In the genomic region with DNA sequence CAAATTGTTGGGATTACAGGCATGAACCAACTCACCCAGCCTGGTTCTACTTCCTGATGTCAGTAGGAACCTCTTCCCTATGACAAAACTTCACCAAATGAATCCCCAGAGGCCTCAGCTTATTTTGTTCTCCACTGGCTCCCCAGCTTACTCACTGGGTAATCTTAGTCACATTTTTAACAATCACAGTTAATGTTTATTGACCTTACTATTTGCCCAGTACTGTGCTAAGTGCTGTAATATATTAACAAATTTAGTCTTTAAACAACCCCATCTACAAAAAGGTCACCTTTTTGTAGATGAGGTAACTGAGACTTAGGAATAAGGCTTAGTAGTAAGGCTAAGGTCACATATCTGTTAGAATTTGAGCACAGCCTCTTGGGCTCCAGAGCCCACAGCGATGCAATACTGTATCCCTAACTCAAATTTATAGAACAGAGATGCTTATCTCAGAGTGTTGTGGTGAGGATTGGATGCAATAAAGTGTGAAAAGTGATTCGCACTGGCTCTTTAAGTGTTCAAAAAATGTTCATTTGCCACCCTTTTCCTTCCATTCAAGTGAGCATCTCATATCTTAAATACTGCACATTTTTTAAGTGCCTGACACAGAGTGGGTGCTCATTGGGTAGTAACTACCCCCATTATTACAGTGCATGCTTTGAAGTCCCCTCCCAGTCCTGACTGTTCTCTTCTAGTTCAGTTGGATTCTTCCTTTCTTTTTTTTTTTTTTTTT, we compare ENCODE assay signal across 13 cellular contexts.
DNase-seq lines count a peak whose midpoint lies in the region; ATAC-seq and TF ChIP-seq lines count a peak whose summit lies in the region.
"Had no signal": no experiment of that assay in that cellular context is flagged by ENCODE, and none has a peak within 500 bp of the region (broad histone marks: within the 10 kb centered on the region; RNA-seq: fewer than 3 reads in every experiment).

No MANE protein-coding gene starts in this region.

- H3K27ac Mint-ChIP-seq in Calu3 (ENCODE audit: unreplicated experiment), result peak overlapping the region; percentile 53
- H3K27ac Mint-ChIP-seq in activated T-helper 1 cell treated with anti-CD3 and anti-CD28 coated beads, Interleukin-12 subunit alpha, Interleukin-12 subunit beta, Interleukin-2, Interleukin-4 antibody, amounts not matched to agents 30 ng/mL and 10 ng/mL and 1 ng/mL, durations not matched to agents 14 hours and 24 hours and 36 hours, result no peak overlapping the region
- H3K27ac Mint-ChIP-seq in mesothelial cell of epicardium, result no peak overlapping the region
- H3K27ac Mint-ChIP-seq: CD4-positive, alpha-beta T cell; immature natural killer cell had no signal

- H3K27me3 Mint-ChIP-seq in Calu3 (ENCODE audit: unreplicated experiment) (no peaks in the 10 kb centered on the region), mesothelial cell of epicardium (ENCODE audit: low read depth) (no peaks in the 10 kb centered on the region)
- peaks cover 2% of the 10 kb centered on the region for H3K27me3 Mint-ChIP-seq in activated T-helper 1 cell treated with anti-CD3 and anti-CD28 coated beads, Interleukin-12 subunit alpha, Interleukin-12 subunit beta, Interleukin-2, Interleukin-4 antibody, amounts not matched to agents 30 ng/mL and 10 ng/mL and 1 ng/mL, durations not matched to agents 14 hours and 24 hours and 36 hours (ENCODE audit: insufficient read depth)
- H3K27me3 Mint-ChIP-seq: CD4-positive, alpha-beta T cell had no signal

- 86% methylated on average over 2 of the region's 2 CpGs for WGBS in liver

- no peak overlapping the region for H3K4me3 Mint-ChIP-seq in Calu3 (ENCODE audit: low read depth, unreplicated experiment)
- no peak overlapping the region for H3K4me3 Mint-ChIP-seq in activated T-helper 1 cell treated with anti-CD3 and anti-CD28 coated beads, Interleukin-12 subunit alpha, Interleukin-12 subunit beta, Interleukin-2, Interleukin-4 antibody, amounts not matched to agents 30 ng/mL and 10 ng/mL and 1 ng/mL, durations not matched to agents 14 hours and 24 hours and 36 hours
- no peak overlapping the region for H3K4me3 Mint-ChIP-seq in mesothelial cell of epicardium
- H3K4me3 Mint-ChIP-seq: CD4-positive, alpha-beta T cell; central memory CD8-positive, alpha-beta T cell; immature natural killer cell had no signal

- no peaks in the 10 kb centered on the region for H3K4me1 ChIP-seq in liver (ENCODE audit: control insufficient read depth in 4 of 4, insufficient read depth in 4 of 4, low read length in 3 of 4)

- TF ChIP-seq CTCF in Calu3 (IDR thresholded peaks at IDR 0.05; ENCODE audit: unreplicated experiment), result no peak
- TF ChIP-seq CTCF in choroid plexus epithelial cell (conservative IDR thresholded peaks at IDR 0.05; ENCODE audit: low read depth, low read length), result no peak
- no peak for TF ChIP-seq CTCF in liver (IDR thresholded peaks at IDR 0.05; ENCODE audit: low read depth, low read length, missing input control)
- no peak for TF ChIP-seq CTCF in mesothelial cell of epicardium (IDR thresholded peaks at IDR 0.05; ENCODE audit: unreplicated experiment)

- no peak overlapping the region for H3K9ac ChIP-seq in liver (ENCODE audit: low read depth in 1 of 2, low read length in 2 of 2)

- no peaks in the 10 kb centered on the region for H3K36me3 Mint-ChIP-seq in Calu3 (ENCODE audit: insufficient read depth, unreplicated experiment)
- H3K36me3 Mint-ChIP-seq in activated T-helper 1 cell treated with anti-CD3 and anti-CD28 coated beads, Interleukin-12 subunit alpha, Interleukin-12 subunit beta, Interleukin-2, Interleukin-4 antibody, amounts not matched to agents 30 ng/mL and 10 ng/mL and 1 ng/mL, durations not matched to agents 14 hours and 24 hours and 36 hours (ENCODE audit: low read depth), result no peaks in the 10 kb centered on the region
- no peaks in the 10 kb centered on the region for H3K36me3 Mint-ChIP-seq in mesothelial cell of epicardium
- H3K36me3 Mint-ChIP-seq: immature natural killer cell had no signal

- H3K9me3 Mint-ChIP-seq in Calu3 (ENCODE audit: low read depth, unreplicated experiment), result no peaks in the 10 kb centered on the region
- H3K9me3 Mint-ChIP-seq in activated T-helper 1 cell treated with anti-CD3 and anti-CD28 coated beads, Interleukin-12 subunit alpha, Interleukin-12 subunit beta, Interleukin-2, Interleukin-4 antibody, amounts not matched to agents 30 ng/mL and 10 ng/mL and 1 ng/mL, durations not matched to agents 14 hours and 24 hours and 36 hours, result no peaks in the 10 kb centered on the region
- no peaks in the 10 kb centered on the region for H3K9me3 Mint-ChIP-seq in mesothelial cell of epicardium
- H3K9me3 Mint-ChIP-seq: CD4-positive, alpha-beta T cell; central memory CD8-positive, alpha-beta T cell; immature natural killer cell had no signal

- TF ChIP-seq RAD21 in liver (IDR thresholded peaks at IDR 0.05), result no peak

- H3K4me3 ChIP-seq in choroid plexus epithelial cell (ENCODE audit: low read depth, low read length) (no peak overlapping the region), liver (ENCODE audit: low read depth in 1 of 3, low read length in 3 of 3) (no peak overlapping the region)
- H3K4me3 ChIP-seq: esophagus muscularis mucosa had no signal

- CTCF ChIA-PET in Calu3 (lab: Charles Lee), result interaction anchor here (0.6 to 0.7 kb wide), 2 partner anchors 108 to 369 kb away, joined by 5 to 7 read pairs; no protein-coding TSS in a partner anchor

- no peak for ATAC-seq in HG02610 (IDR thresholded peaks at IDR 0.05; ENCODE audit: unreplicated experiment)

- intact Hi-C loops in Calu3 (cut with micrococcal nuclease; ENCODE audit: unreplicated experiment), result loop anchor here (5.0 kb wide), 2 partner anchors 418 to 452 kb away; no protein-coding TSS in a partner anchor
- intact Hi-C loops in activated T-helper 1 cell treated with anti-CD3 and anti-CD28 coated beads, Interleukin-12 subunit alpha, Interleukin-12 subunit beta, Interleukin-2, Interleukin-4 antibody, amounts not matched to agents 30 ng/mL and 10 ng/mL and 1 ng/mL, durations not matched to agents 14 hours and 24 hours and 36 hours (cut with micrococcal nuclease), result loop anchor here (10.0 kb wide), 1 partner anchor 476 kb away; a partner anchor contains a TSS

- no peaks in the 10 kb centered on the region for H3K27me3 ChIP-seq in liver (ENCODE audit: control insufficient read depth in 4 of 4, insufficient read depth in 4 of 4, low read length in 3 of 4)
- H3K27me3 ChIP-seq: esophagus muscularis mucosa had no signal

- H3K36me3 ChIP-seq in liver (ENCODE audit: control insufficient read depth in 4 of 4, insufficient read depth in 3 of 4, low read depth in 1 of 4, low read length in 3 of 4), result no peaks in the 10 kb centered on the region
- H3K36me3 ChIP-seq: esophagus muscularis mucosa had no signal

- no peak for DNase-seq in Calu3
- DNase-seq in HT1080 (ENCODE audit: low read depth), result peak; percentile 19
- peak; percentile 40 for DNase-seq in choroid plexus epithelial cell (ENCODE audit: low read depth)
- DNase-seq in activated T-helper 1 cell treated with anti-CD3 and anti-CD28 coated beads, Interleukin-12 subunit alpha, Interleukin-12 subunit beta, Interleukin-2, Interleukin-4 antibody, amounts not matched to agents 30 ng/mL and 10 ng/mL and 1 ng/mL, durations not matched to agents 14 hours and 24 hours and 36 hours (ENCODE audit: low spot score), result no peak
- DNase-seq in NCI-H226, result no peak
- DNase-seq in mesothelial cell of epicardium (ENCODE audit: low spot score in 2 of 2, unreplicated experiment in 2 of 2), result no peak
- DNase-seq: activated effector memory CD4-positive, alpha-beta T cell treated with anti-CD3 and anti-CD28 coated beads, Interleukin-2, amount 50 U/mL, for 16 hours; CD4-positive, alpha-beta T cell; immature natural killer cell had no signal

- no peak overlapping the region for H3K27ac ChIP-seq in liver (ENCODE audit: low read depth in 1 of 2, low read length in 2 of 2)
- H3K27ac ChIP-seq: esophagus muscularis mucosa had no signal

- no TSS peak for BruUV-seq in Calu3 (replicated peaks; lab: Mats Ljungman, UMichigan)

- H3K9me3 ChIP-seq in liver (ENCODE audit: control insufficient read depth in 4 of 4, low read length in 3 of 4), result no peaks in the 10 kb centered on the region
- H3K9me3 ChIP-seq: esophagus muscularis mucosa had no signal

- H3K4me1 Mint-ChIP-seq in Calu3 (ENCODE audit: low read depth, unreplicated experiment) (peaks cover 34% of the 10 kb centered on the region), mesothelial cell of epicardium (peaks cover 31% of the 10 kb centered on the region)
- peaks cover 10% of the 10 kb centered on the region for H3K4me1 Mint-ChIP-seq in activated T-helper 1 cell treated with anti-CD3 and anti-CD28 coated beads, Interleukin-12 subunit alpha, Interleukin-12 subunit beta, Interleukin-2, Interleukin-4 antibody, amounts not matched to agents 30 ng/mL and 10 ng/mL and 1 ng/mL, durations not matched to agents 14 hours and 24 hours and 36 hours (ENCODE audit: low read depth)
- H3K4me1 Mint-ChIP-seq: central memory CD8-positive, alpha-beta T cell; immature natural killer cell had no signal

TF ChIP-seq in liver, 16 proteins besides CTCF, POLR2A, EP300 and RAD21:
- peak in 1 of 2 donors; percentile 18 for TF ChIP-seq HNF4A (conservative IDR thresholded peaks at IDR 0.05)
- TF ChIP-seq TAF1 (conservative IDR thresholded peaks at IDR 0.05), result no peak
- peak in 1 of 2 donors; percentile 27 for TF ChIP-seq RXRA (IDR thresholded peaks at IDR 0.05)
- no peak for TF ChIP-seq JUND (IDR thresholded peaks at IDR 0.05)
- peak; percentile 24 for TF ChIP-seq SP1 (IDR thresholded peaks at IDR 0.05)

Comparison
In these comparisons a context has a peak if more than half of its experiments do, and no peak if none do; other contexts are left out.
1. DNase-seq: peak in HT1080 (single experiment) and choroid plexus epithelial cell (single experiment); none in Calu3 (single experiment), activated T-helper 1 cell treated with anti-CD3 and anti-CD28 coated beads, Interleukin-12 subunit alpha, Interleukin-12 subunit beta, Interleukin-2, Interleukin-4 antibody, amounts not matched to agents 30 ng/mL and 10 ng/mL and 1 ng/mL, durations not matched to agents 14 hours and 24 hours and 36 hours (single experiment), NCI-H226 (single experiment) and mesothelial cell of epicardium (0 of 2).